Comparison of ENCODE assay signal across 7 cellular contexts in genomic region chr2:237691908-237692600, GRCh38.
DNase-seq lines count a peak whose midpoint lies in the region; ATAC-seq and TF ChIP-seq lines count a peak whose summit lies in the region.

No MANE protein-coding gene starts in this region.

- peak overlapping the region; percentile 75 to 84 (median 82) for H3K4me3 Mint-ChIP-seq in brain

- H3K4me1 ChIP-seq in iPS-20b (ENCODE audit: insufficient read depth, low read length) = peaks cover 24% of the 10 kb centered on the region

- TF ChIP-seq POLR2A in GM15510 (IDR thresholded peaks at IDR 0.05; ENCODE audit: borderline replicate concordance, extremely low read depth, insufficient read length) = peak; percentile 83

- no peak overlapping the region for H3K27ac ChIP-seq in iPS-20b (ENCODE audit: low read length)

- no peaks in the 10 kb centered on the region for H3K36me3 ChIP-seq in iPS-20b (ENCODE audit: insufficient read depth, low read depth, low read length)

- H3K27ac Mint-ChIP-seq in brain = no peak overlapping the region

- peak overlapping the region; percentile 75 for H3K4me3 ChIP-seq in iPS-20b (ENCODE audit: low read length)

- no peaks in the 10 kb centered on the region for H3K27me3 Mint-ChIP-seq in brain

- peaks cover 23% of the 10 kb centered on the region for H3K27me3 ChIP-seq in iPS-20b (ENCODE audit: insufficient read depth, low read length)

- H3K9me3 ChIP-seq in iPS-20b (ENCODE audit: insufficient read depth, low read depth, low read length) = no peaks in the 10 kb centered on the region

- peak; percentile 75 to 86 for DNase-seq in NCI-H1930 (lab: John Stamatoyannopoulos, UW)
- DNase-seq in UCSD-AML1 (lab: John Stamatoyannopoulos, UW; ENCODE audit: unreplicated experiment) = peak; percentile 98
- peak; percentile 90 for DNase-seq in stimulated activated CD4-positive, alpha-beta T cell treated with anti-CD3 and anti-CD28 coated beads, Interleukin-12 subunit alpha, Interleukin-12 subunit beta, amount 100 ng/mL, for 24 hours (ENCODE audit: low read depth in 2 of 2)

- H3K9ac ChIP-seq in iPS-20b (ENCODE audit: low read depth, low read length) = peak overlapping the region; percentile 78; the same call in 1 of the 2 replicates

- H3K4me1 Mint-ChIP-seq in brain = peaks cover 75% of the 10 kb centered on the region

- peak; percentile 56 for ATAC-seq in HG02840 (IDR thresholded peaks at IDR 0.05; ENCODE audit: low FRiP score, unreplicated experiment)

- no peak for TF ChIP-seq CTCF in brain (conservative IDR thresholded peaks at IDR 0.05)

- H3K36me3 Mint-ChIP-seq in brain = peaks cover under 1% of the 10 kb centered on the region

- no peaks in the 10 kb centered on the region for H3K9me3 Mint-ChIP-seq in brain
